Comparison of ENCODE assay signal across 30 cellular contexts in the genomic region with DNA sequence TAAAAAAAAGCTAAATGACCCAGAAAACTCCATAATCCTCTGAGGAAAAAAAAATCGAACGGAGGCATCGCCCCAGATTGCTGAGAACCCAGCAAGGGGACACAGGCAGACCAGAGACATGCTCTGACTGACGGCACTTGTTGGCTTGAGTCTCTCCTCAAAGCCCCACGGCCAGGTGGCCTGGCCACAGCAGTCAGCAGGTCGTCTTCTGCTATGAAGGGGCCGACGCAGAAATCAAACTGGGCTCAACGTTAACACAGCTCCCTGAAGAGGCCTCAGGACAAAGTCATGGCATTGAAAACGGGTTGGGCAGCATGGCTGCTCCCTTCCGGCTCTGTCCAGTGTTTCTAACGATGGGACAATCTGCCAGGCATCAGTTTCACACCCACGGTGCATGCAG.
"Had no signal": no experiment of that assay in that cellular context is flagged by ENCODE, and none has a peak within 500 bp of the region (broad histone marks: within the 10 kb centered on the region; RNA-seq: fewer than 3 reads in every experiment).

No MANE protein-coding gene starts in this region.

- H3K27ac ChIP-seq: esophagus muscularis mucosa, foreskin keratinocyte, gastroesophageal sphincter, heart right ventricle, ovary, psoas muscle, sigmoid colon, thyroid gland, vagina had no signal

- H3K4me3 ChIP-seq: esophagus muscularis mucosa, gastroesophageal sphincter, heart right ventricle, mucosa of descending colon, ovary, psoas muscle, sigmoid colon, spleen, thyroid gland, vagina had no signal

- H3K27me3 ChIP-seq: heart right ventricle, ovary, sigmoid colon, thyroid gland, vagina had no signal

- H3K4me1 ChIP-seq: foreskin keratinocyte, thyroid gland, vagina had no signal

- H3K36me3 ChIP-seq: esophagus muscularis mucosa, gastroesophageal sphincter, heart right ventricle, ovary, sigmoid colon, spleen, thyroid gland, vagina had no signal

- ATAC-seq: foreskin keratinocyte; gastroesophageal sphincter; heart right ventricle; left colon; mucosa of descending colon; psoas muscle; right cardiac atrium; stimulated activated memory B cell treated with anti-CD40 and anti-IgM and Interleukin-4, amounts not matched to agents 10 μg/mL and 1 μg/mL and 100 μg/mL, for 72 hours; stimulated activated naive CD8-positive, alpha-beta T cell treated with anti-CD3 and anti-CD28 coated beads, Interleukin-15, Interleukin-2, amounts not matched to agents 100 U/mL and 50 U/mL, for 24 hours had no signal

- H3K27ac Mint-ChIP-seq: immature natural killer cell; mesothelial cell of epicardium; nephron progenitor cell; stimulated activated memory B cell treated with anti-CD40 and anti-IgM and Interleukin-4, amounts not matched to agents 10 μg/mL and 1 μg/mL and 100 μg/mL, for 72 hours had no signal

- DNase-seq: caudate nucleus; cerebellar nuclear complex; effector CD8-positive, alpha-beta T cell; foreskin keratinocyte; heart right ventricle; hippocampal formation; immature natural killer cell; left colon; mesenchymal stem cell; mucosa of descending colon; naive B cell; nephron progenitor cell; occipital lobe; psoas muscle; right cardiac atrium; sigmoid colon; spleen; stimulated activated CD4-positive, alpha-beta T cell treated with anti-CD3 and anti-CD28 coated beads, Interleukin-4, amount 100 ng/mL, for 4 hours; stimulated activated naive CD8-positive, alpha-beta T cell treated with anti-CD3 and anti-CD28 coated beads, Interleukin-15, Interleukin-2, amounts not matched to agents 100 U/mL and 50 U/mL, for 24 hours; thyroid gland; trophoblast cell had no signal

- H3K36me3 Mint-ChIP-seq: immature natural killer cell; mesothelial cell of epicardium; naive B cell; stimulated activated memory B cell treated with anti-CD40 and anti-IgM and Interleukin-4, amounts not matched to agents 10 μg/mL and 1 μg/mL and 100 μg/mL, for 72 hours had no signal

- H3K9me3 ChIP-seq: esophagus muscularis mucosa, gastroesophageal sphincter, heart right ventricle, mucosa of descending colon, ovary, psoas muscle, sigmoid colon, spleen, thyroid gland, vagina had no signal

- H3K4me1 Mint-ChIP-seq: immature natural killer cell; naive B cell; nephron progenitor cell; stimulated activated memory B cell treated with anti-CD40 and anti-IgM and Interleukin-4, amounts not matched to agents 10 μg/mL and 1 μg/mL and 100 μg/mL, for 72 hours had no signal

- FAIRE-seq: colon, endothelial cell of umbilical vein, keratinocyte had no signal

- H3K4me3 Mint-ChIP-seq: immature natural killer cell; mesothelial cell of epicardium; naive B cell; nephron progenitor cell; stimulated activated memory B cell treated with anti-CD40 and anti-IgM and Interleukin-4, amounts not matched to agents 10 μg/mL and 1 μg/mL and 100 μg/mL, for 72 hours had no signal

- H3K9me3 Mint-ChIP-seq: immature natural killer cell; mesothelial cell of epicardium; naive B cell; nephron progenitor cell; stimulated activated memory B cell treated with anti-CD40 and anti-IgM and Interleukin-4, amounts not matched to agents 10 μg/mL and 1 μg/mL and 100 μg/mL, for 72 hours had no signal
